Comparison of ENCODE assay signal across 8 cellular contexts in the genomic region with DNA sequence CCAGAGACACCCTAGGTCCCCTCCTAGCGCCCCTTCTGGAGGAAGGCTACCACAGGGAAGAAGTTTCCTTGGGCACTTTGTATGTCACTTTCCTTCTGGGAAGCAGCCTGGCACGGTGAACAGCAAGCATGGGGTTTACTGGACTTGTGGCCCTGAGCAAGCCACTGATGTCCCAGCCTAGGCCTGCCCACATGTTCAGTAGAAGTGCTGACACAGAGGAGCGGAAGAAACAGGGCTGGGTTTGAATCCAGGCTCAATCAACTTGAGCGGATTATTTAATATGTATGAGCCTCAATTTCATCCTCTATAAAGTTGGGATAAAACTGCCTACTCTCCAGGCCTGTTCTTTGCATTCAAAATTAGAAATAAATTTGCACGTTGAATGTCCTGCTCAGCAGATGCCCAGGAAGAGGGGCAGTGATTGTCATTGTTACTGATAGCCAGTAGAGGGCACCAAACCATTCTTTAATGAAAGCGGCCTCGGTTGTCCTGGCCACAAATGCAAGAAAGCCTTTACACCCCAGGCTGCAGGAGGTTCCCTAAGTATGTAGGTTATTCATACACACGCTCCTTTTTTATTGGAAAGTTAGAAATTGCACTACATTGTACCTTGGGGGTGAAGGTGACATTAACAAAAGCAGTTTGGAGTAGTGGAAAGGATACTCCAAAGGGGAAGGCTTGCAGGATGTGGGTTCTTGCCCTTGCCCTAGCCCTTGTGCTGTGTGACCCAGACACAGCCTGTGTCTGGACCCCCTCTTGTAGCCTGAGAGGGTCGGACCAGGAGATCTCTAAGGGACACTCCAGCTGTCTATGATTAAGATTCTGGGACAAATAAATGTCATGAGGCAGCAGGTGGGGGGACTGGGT. TPM values are rescaled to one million over a fixed set of nuclear protein-coding genes. Genes with fewer than 3 reads are reported as not detected.
DNase-seq lines count a peak whose midpoint lies in the region; ATAC-seq, FAIRE-seq and TF ChIP-seq lines count a peak whose summit lies in the region.

No MANE protein-coding gene starts in this region.

- no peak overlapping the region for H2BK5ac ChIP-seq in IMR-90 (ENCODE audit: low read depth, low read length, poor library complexity, severe bottlenecking)

- no peak overlapping the region for H3K23ac ChIP-seq in IMR-90 (ENCODE audit: low read depth, low read length)

- POLR2A ChIA-PET in IMR-90 (lab: Charles Lee; ENCODE audit: unreplicated experiment): no interaction called here

- H3K18ac ChIP-seq in IMR-90 (ENCODE audit: low read depth, low read length): no peak overlapping the region

- no peak overlapping the region for H4K8ac ChIP-seq in IMR-90 (ENCODE audit: low read depth in 2 of 2, low read length in 2 of 2)

- H2AFZ ChIP-seq in IMR-90 (replicated peaks; ENCODE audit: low read length, poor library complexity): no peak overlapping the region

- H3K27me3 Mint-ChIP-seq in nephron progenitor cell (ENCODE audit: low read depth, poor library complexity): peaks cover 62% of the 10 kb centered on the region

- BruUV-seq in IMR-90 (replicated peaks; lab: Mats Ljungman, UMichigan): no TSS peak

- H3K4me3 Mint-ChIP-seq in nephron progenitor cell: no peak overlapping the region

- H4K20me1 ChIP-seq in IMR-90 (ENCODE audit: insufficient read depth, low read length): no peaks in the 10 kb centered on the region

- no peak overlapping the region for H3K14ac ChIP-seq in IMR-90 (replicated peaks; ENCODE audit: low read depth, low read length)

- in situ Hi-C loops in IMR-90 (cut with MboI; ENCODE audit: low sequenced_read_pairs): loop anchor here (5.0 kb wide), 1 partner anchor 192 kb away; no protein-coding TSS in a partner anchor

- ATAC-seq in IMR-90 (ENCODE audit: low read depth) (peak; percentile 96), HG02870 (IDR thresholded peaks at IDR 0.05; ENCODE audit: unreplicated experiment) (no peak)

- no peak overlapping the region for H3K9ac ChIP-seq in IMR-90 (ENCODE audit: low read depth, low read length)

- H2AK9ac ChIP-seq in IMR-90 (replicated peaks; ENCODE audit: low read depth, low read length, poor library complexity): peak overlapping the region; percentile 6

- no peak overlapping the region for H2BK15ac ChIP-seq in IMR-90 (ENCODE audit: low read depth, low read length)

- H3K4ac ChIP-seq in IMR-90 (ENCODE audit: low read depth, low read length): no peak overlapping the region

- H4K91ac ChIP-seq in IMR-90 (ENCODE audit: insufficient read depth, low read depth, low read length): no peak overlapping the region

- H3K27me3 ChIP-seq in IMR-90 (ENCODE audit: control insufficient read depth, insufficient read depth, low read length): peaks cover 12% of the 10 kb centered on the region

- 0% methylated on average over 2 of the region's 9 CpGs; no CpG with 5 or more reads in 1 of the 2 experiments for WGBS in IMR-90 (ENCODE audit: extremely low coverage in 2 of 2, insufficient read length in 1 of 2), 2 experiments

- no peak overlapping the region for H2BK120ac ChIP-seq in IMR-90 (ENCODE audit: low read depth, low read length)

- H3K56ac ChIP-seq in IMR-90 (ENCODE audit: extremely low read depth, insufficient read depth, low read length): no peak overlapping the region

- no peaks in the 10 kb centered on the region for H3K9me3 ChIP-seq in IMR-90 (ENCODE audit: control insufficient read depth, insufficient read depth, low read length)

- intact Hi-C loops in IMR-90 (cut with micrococcal nuclease): loop anchor here (1.0 to 10.0 kb wide), 2 partner anchors 191 to 554 kb away; no protein-coding TSS in a partner anchor

- TF ChIP-seq CTCF in AG09309 (IDR thresholded peaks at IDR 0.05; ENCODE audit: control insufficient read depth, insufficient read depth, low read depth, low read length, missing control alignments): peak; percentile 80
- peak; percentile 86 for TF ChIP-seq CTCF in IMR-90 (conservative IDR thresholded peaks at IDR 0.05; ENCODE audit: low read depth, low read length)
- TF ChIP-seq CTCF in fibroblast of mammary gland (conservative IDR thresholded peaks at IDR 0.05; ENCODE audit: control insufficient read depth, insufficient read depth, low read depth, low read length): peak; percentile 70
- peak; percentile 92 for TF ChIP-seq CTCF in nephron progenitor cell (IDR thresholded peaks at IDR 0.05)

- H3K9me1 ChIP-seq in IMR-90 (ENCODE audit: insufficient read depth, low read length): no peaks in the 10 kb centered on the region

- peaks cover 8% of the 10 kb centered on the region for H3K4me1 Mint-ChIP-seq in nephron progenitor cell

- dilution Hi-C loops in IMR-90 (cut with HindIII; ENCODE audit: low sequenced_read_pairs, unreplicated experiment): no loop called here

- H3K4me3 ChIP-seq in AG09309 (ENCODE audit: control insufficient read depth, low read depth, low read length) (no peak overlapping the region), IMR-90 (ENCODE audit: insufficient read depth, low read depth, low read length) (no peak overlapping the region), fibroblast of mammary gland (ENCODE audit: control insufficient read depth, low read depth, low read length) (no peak overlapping the region)

- no peak overlapping the region for H3K4me2 ChIP-seq in IMR-90 (ENCODE audit: low read depth, low read length)

- no peak overlapping the region for H3K27ac Mint-ChIP-seq in nephron progenitor cell

- H3K36me3 ChIP-seq in IMR-90 (ENCODE audit: control insufficient read depth, insufficient read depth, low read length): no peaks in the 10 kb centered on the region

- TF ChIP-seq POLR2A in IMR-90 (IDR thresholded peaks at IDR 0.05; ENCODE audit: low read depth, low read length): no peak

- peak; percentile 87 for FAIRE-seq in GM18507 (lab: Jason Lieb, UNC)

- DNase-seq in AG09309 (ENCODE audit: low read depth) (no peak), GM18507 (ENCODE audit: extremely low spot score, insufficient read length, low read depth) (peak; percentile 60), IMR-90 (peak; percentile 66), NOMO-1 treated with dmso at 0.1 percent for 144 hours (lab: John Stamatoyannopoulos, UW; ENCODE audit: unreplicated experiment) (peak; percentile 37), fibroblast of mammary gland (ENCODE audit: low read depth) (peak; percentile 72), nephron progenitor cell (peak; percentile 34)
- DNase-seq in activated T-cell treated with anti-CD3 and anti-CD28 coated beads, Interleukin-2, amount 50 U/mL, for 1 hour: peak; percentile 27

- no peaks in the 10 kb centered on the region for H3K9me3 Mint-ChIP-seq in nephron progenitor cell

- no peak overlapping the region for H3K27ac ChIP-seq in IMR-90 (ENCODE audit: insufficient read depth, low read length)

- H3K79me1 ChIP-seq in IMR-90 (ENCODE audit: low read depth in 1 of 2, low read length in 2 of 2): no peaks in the 10 kb centered on the region

- H3K36me3 Mint-ChIP-seq in nephron progenitor cell (ENCODE audit: low read depth): no peaks in the 10 kb centered on the region

- H2AK5ac ChIP-seq in IMR-90 (ENCODE audit: low read depth, low read length): no peak overlapping the region

- no peaks in the 10 kb centered on the region; the same call in 1 of the 2 replicates for H3K4me1 ChIP-seq in IMR-90 (ENCODE audit: control insufficient read depth, insufficient read depth, low read length)

- CTCF ChIA-PET in IMR-90 (lab: Yijun Ruan, JAX): no interaction called here

- no peak overlapping the region for H4K5ac ChIP-seq in IMR-90 (ENCODE audit: low read depth, low read length)

- no peak overlapping the region for H2BK20ac ChIP-seq in IMR-90 (ENCODE audit: low read depth, low read length)

- TF ChIP-seq RAD21 in IMR-90 (IDR thresholded peaks at IDR 0.05; ENCODE audit: low read length): peak; percentile 89

TF ChIP-seq in IMR-90, 13 proteins besides CTCF, POLR2A, EP300 and RAD21:
- TF ChIP-seq RCOR1 (IDR thresholded peaks at IDR 0.05; ENCODE audit: insufficient replicate concordance, low read length) (no peak), FOS (IDR thresholded peaks at IDR 0.05; ENCODE audit: low read depth, low read length) (no peak), CHD1 (IDR thresholded peaks at IDR 0.05; ENCODE audit: low read depth, low read length) (no peak), MAZ (IDR thresholded peaks at IDR 0.05; ENCODE audit: borderline replicate concordance, low read depth, low read length) (no peak), SMC3 (IDR thresholded peaks at IDR 0.05; ENCODE audit: low read depth, low read length) (peak; percentile 78), USF2 (IDR thresholded peaks at IDR 0.05; ENCODE audit: low read depth, low read length) (no peak), NFE2L2 (IDR thresholded peaks at IDR 0.05; ENCODE audit: low read depth, low read length) (no peak), RFX5 (IDR thresholded peaks at IDR 0.05; ENCODE audit: low read depth, low read length) (no peak)

RNA-seq across cellular contexts. Expression of gene XPA, which starts 13.4 kb away (rescaled TPM):
- 1.4 and 4.4 TPM in 2 replicates for total RNA-seq in IMR-90 (2012; rRNA removed)
- 1.9 and 2.2 TPM in 2 replicates for polyA plus RNA-seq in IMR-90 (2012; rRNA removed)
- polyA plus RNA-seq in IMR-90 (2012; cell fraction: cytosol; rRNA removed): 1.2 and 1.5 TPM in 2 replicates
- polyA plus RNA-seq in IMR-90 (2012; cell fraction: nucleus; rRNA removed; ENCODE audit: low replicate concordance): 0.65 and 1.9 TPM in 2 replicates
